In the genomic region with DNA sequence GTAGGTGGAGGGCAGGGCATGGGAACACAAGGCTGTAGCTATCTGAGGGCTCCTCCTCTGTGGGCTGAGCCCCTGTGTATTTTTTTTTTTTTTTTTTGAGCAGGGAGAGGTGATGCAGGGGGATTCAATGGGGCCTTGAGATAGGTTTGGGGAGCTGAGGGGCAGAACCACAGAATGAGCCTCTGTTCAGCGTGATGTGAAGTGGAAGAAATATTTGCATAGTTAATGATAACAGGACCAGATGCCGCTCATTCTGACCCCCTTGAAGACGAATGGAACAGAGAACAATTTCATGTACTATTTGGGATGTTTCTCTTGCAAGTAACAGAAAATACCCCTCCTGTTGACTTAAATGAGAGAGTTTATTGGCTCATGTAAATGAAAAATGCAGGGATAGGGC, we compare ENCODE assay signal across 18 cellular contexts.
A peak's percentile ranks its signal among the peaks of the same experiment; 100 is the strongest.
DNase-seq lines count a peak whose midpoint lies in the region; ATAC-seq lines count a peak whose summit lies in the region.
"Had no signal": no experiment of that assay in that cellular context is flagged by ENCODE, and none has a peak within 500 bp of the region (broad histone marks: within the 10 kb centered on the region; RNA-seq: fewer than 3 reads in every experiment).

No MANE protein-coding gene starts in this region.

- DNase-seq in effector memory CD8-positive, alpha-beta T cell: no peak
- no peak for DNase-seq in T1000 (lab: John Stamatoyannopoulos, UW)
- no peak for DNase-seq in NCI-H345 treated with DMSO at 0.1 percent for 48 hours (lab: John Stamatoyannopoulos, UW; ENCODE audit: unreplicated experiment)
- no peak for DNase-seq in NCI-H774 (lab: John Stamatoyannopoulos, UW)
- DNase-seq: dermis blood vessel endothelial cell; DMS 273 treated with DMSO at 0.1 percent for 48 hours; GF-D8; NCI-H1694; NCI-H345; SHP77; stimulated activated naive CD4-positive, alpha-beta T cell; transverse colon had no signal

- ATAC-seq in GM18508 (IDR thresholded peaks at IDR 0.05; ENCODE audit: insufficient read depth, unreplicated experiment): peak; percentile 90
- ATAC-seq in GM19463 (IDR thresholded peaks at IDR 0.05; ENCODE audit: unreplicated experiment): peak; percentile 82
- ATAC-seq in HG02840 (IDR thresholded peaks at IDR 0.05; ENCODE audit: low FRiP score, unreplicated experiment): peak; percentile 63
- peak; percentile 75 for ATAC-seq in HG03460 (IDR thresholded peaks at IDR 0.05; ENCODE audit: unreplicated experiment)
- no peak for ATAC-seq in effector memory CD8-positive, alpha-beta T cell (replicated peaks)
- ATAC-seq: gastroesophageal sphincter, WTC11 had no signal

- H3K4me1 Mint-ChIP-seq in effector memory CD8-positive, alpha-beta T cell (ENCODE audit: low read depth in 2 of 2): no peaks in the 10 kb centered on the region
- H3K4me1 Mint-ChIP-seq: WTC11 had no signal

- no peaks in the 10 kb centered on the region for H3K9me3 Mint-ChIP-seq in effector memory CD8-positive, alpha-beta T cell
- H3K9me3 Mint-ChIP-seq: WTC11 had no signal

- H3K27me3 Mint-ChIP-seq in effector memory CD8-positive, alpha-beta T cell: peaks cover 30 to 66% of the 10 kb centered on the region in 2 donors

- no peak overlapping the region for H3K27ac Mint-ChIP-seq in effector memory CD8-positive, alpha-beta T cell
- H3K27ac Mint-ChIP-seq: WTC11 had no signal

- no peaks in the 10 kb centered on the region for H3K36me3 Mint-ChIP-seq in effector memory CD8-positive, alpha-beta T cell (ENCODE audit: insufficient read depth)
- H3K36me3 Mint-ChIP-seq: WTC11 had no signal

- no peak overlapping the region for H3K4me3 Mint-ChIP-seq in effector memory CD8-positive, alpha-beta T cell
- H3K4me3 Mint-ChIP-seq: WTC11 had no signal
